ENCODE assay signal across 8 cellular contexts in the genomic region with DNA sequence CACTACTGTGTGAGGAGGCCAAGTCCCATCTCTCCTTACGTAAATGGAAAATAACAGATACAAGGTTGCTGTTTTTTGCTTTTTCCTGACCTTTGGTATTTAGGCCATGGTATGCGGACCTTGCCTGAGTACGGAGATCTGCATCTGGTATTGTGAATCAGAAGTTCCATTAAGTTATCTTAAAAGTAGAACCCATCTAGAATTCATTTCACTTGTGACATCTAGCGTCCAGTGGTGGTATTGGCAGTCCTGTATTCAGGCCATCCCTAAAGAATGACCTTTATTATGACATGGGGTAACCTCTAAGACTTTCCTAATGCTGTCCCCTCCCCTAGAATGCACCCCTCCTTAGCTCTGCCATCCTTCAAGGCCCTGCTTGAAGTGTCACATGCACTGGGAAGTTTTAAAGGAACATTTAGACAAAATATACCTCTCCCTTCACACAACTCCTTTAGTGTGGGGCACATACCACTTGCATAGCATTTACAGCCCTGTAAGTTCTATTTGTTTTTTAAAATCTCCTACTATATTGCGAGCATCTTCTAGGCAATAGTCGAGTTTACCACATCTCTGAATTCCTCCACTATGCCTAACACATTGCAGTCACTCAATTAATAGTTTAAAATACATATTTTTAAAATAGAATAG. TPM values are rescaled to one million over a fixed set of nuclear protein-coding genes. Genes with fewer than 3 reads are reported as not detected.
A peak's percentile ranks its signal among the peaks of the same experiment; 100 is the strongest.
DNase-seq lines count a peak whose midpoint lies in the region; ATAC-seq and TF ChIP-seq lines count a peak whose summit lies in the region.

No MANE protein-coding gene starts in this region.

- no peak overlapping the region for H3K4me3 ChIP-seq in BE2C (ENCODE audit: low read depth, low read length)
- H3K4me3 ChIP-seq in Panc1 (ENCODE audit: low read depth in 2 of 2, low read length in 2 of 2): no peak overlapping the region

- CTCF ChIA-PET in Panc1 (lab: Charles Lee): interaction anchor here (1.4 kb wide), 2 partner anchors 589 to 594 kb away, joined by 4 to 7 read pairs; no protein-coding TSS in a partner anchor

- peaks cover 36% of the 10 kb centered on the region for H3K4me1 Mint-ChIP-seq in activated T-cell treated with anti-CD3 and anti-CD28 coated beads, Interleukin-2, amount 50 U/mL, for 4 hours (ENCODE audit: low read depth)
- H3K4me1 Mint-ChIP-seq in osteocyte (ENCODE audit: unreplicated experiment) (peaks cover 30% of the 10 kb centered on the region), type B pancreatic cell (ENCODE audit: unreplicated experiment) (peaks cover 27% of the 10 kb centered on the region)

- H3K4me3 Mint-ChIP-seq in activated T-cell treated with anti-CD3 and anti-CD28 coated beads, Interleukin-2, amount 50 U/mL, for 4 hours: no peak overlapping the region
- H3K4me3 Mint-ChIP-seq in osteocyte (ENCODE audit: unreplicated experiment) (no peak overlapping the region), type B pancreatic cell (peak overlapping the region; percentile 77)

- TF ChIP-seq CTCF in BE2C (IDR thresholded peaks at IDR 0.05; ENCODE audit: low read depth, low read length) (peak; percentile 91), Panc1 (IDR thresholded peaks at IDR 0.05) (peak; percentile 88), osteocyte (IDR thresholded peaks at IDR 0.05) (peak; percentile 79), type B pancreatic cell (conservative IDR thresholded peaks at IDR 0.05) (peak; percentile 87)

- intact Hi-C loops in Panc1 (cut with micrococcal nuclease; ENCODE audit: unreplicated experiment): loop anchor here (1.0 to 2.0 kb wide), 2 partner anchors 594 to 903 kb away; no protein-coding TSS in a partner anchor

- DNase-seq in BE2C: peak; percentile 74
- DNase-seq in Panc1 (ENCODE audit: low read depth, low spot score): peak; percentile 60
- peak; percentile 50 for DNase-seq in activated T-cell treated with anti-CD3 and anti-CD28 coated beads, Interleukin-2, amount 50 U/mL, for 4 hours
- DNase-seq in fibroblast of the conjunctiva (ENCODE audit: low read depth): peak; percentile 68
- DNase-seq in osteocyte (ENCODE audit: extremely low spot score, unreplicated experiment): no peak
- no peak for DNase-seq in type B pancreatic cell (ENCODE audit: extremely low spot score, unreplicated experiment)

- POLR2A ChIA-PET in Panc1 (lab: Charles Lee): no interaction called here

- BruUV-seq in Panc1 (replicated peaks; lab: Mats Ljungman, UMichigan): no TSS peak

- H3K27me3 ChIP-seq in BE2C: no peaks in the 10 kb centered on the region
- H3K27me3 ChIP-seq in Panc1 (ENCODE audit: control insufficient read depth, insufficient read depth, low read length): no peaks in the 10 kb centered on the region

- H3K36me3 ChIP-seq in BE2C: no peaks in the 10 kb centered on the region
- peaks cover 3% of the 10 kb centered on the region; the same call in 1 of the 2 replicates for H3K36me3 ChIP-seq in Panc1 (ENCODE audit: control insufficient read depth, insufficient read depth, low read length)

- ATAC-seq in GM18867 (IDR thresholded peaks at IDR 0.05; ENCODE audit: unreplicated experiment): peak; percentile 43
- ATAC-seq in HG03342 (IDR thresholded peaks at IDR 0.05; ENCODE audit: unreplicated experiment): peak; percentile 39
- peak; percentile 62 for ATAC-seq in Panc1
- ATAC-seq in activated T-cell treated with anti-CD3 and anti-CD28 coated beads, Interleukin-2, amount 50 U/mL, for 4 hours: peak in 1 of 2 donors; percentile 22

- H3K36me3 Mint-ChIP-seq in activated T-cell treated with anti-CD3 and anti-CD28 coated beads, Interleukin-2, amount 50 U/mL, for 4 hours (ENCODE audit: insufficient read depth): no peaks in the 10 kb centered on the region
- H3K36me3 Mint-ChIP-seq in osteocyte (ENCODE audit: unreplicated experiment): no peaks in the 10 kb centered on the region
- peaks cover 6% of the 10 kb centered on the region for H3K36me3 Mint-ChIP-seq in type B pancreatic cell

- in situ Hi-C loops in Panc1 (cut with HindIII; ENCODE audit: low pct_unique_long_range_greater_than_20kb, low sequenced_read_pairs): no loop called here

- H3K9me3 Mint-ChIP-seq in activated T-cell treated with anti-CD3 and anti-CD28 coated beads, Interleukin-2, amount 50 U/mL, for 4 hours: no peaks in the 10 kb centered on the region
- no peaks in the 10 kb centered on the region for H3K9me3 Mint-ChIP-seq in osteocyte (ENCODE audit: unreplicated experiment)
- no peaks in the 10 kb centered on the region for H3K9me3 Mint-ChIP-seq in type B pancreatic cell

- peak overlapping the region; percentile 46 for H3K27ac ChIP-seq in Panc1 (ENCODE audit: low read length)

- H3K27me3 Mint-ChIP-seq in activated T-cell treated with anti-CD3 and anti-CD28 coated beads, Interleukin-2, amount 50 U/mL, for 4 hours (ENCODE audit: low read depth): peaks cover 4% of the 10 kb centered on the region
- H3K27me3 Mint-ChIP-seq in osteocyte (ENCODE audit: unreplicated experiment) (no peaks in the 10 kb centered on the region), type B pancreatic cell (peaks cover 16% of the 10 kb centered on the region)

- H3K4me1 ChIP-seq in BE2C: peaks cover 6% of the 10 kb centered on the region
- H3K4me1 ChIP-seq in Panc1 (ENCODE audit: control insufficient read depth, insufficient read depth, low read length): peaks cover 29% of the 10 kb centered on the region

- H3K9me3 ChIP-seq in BE2C: no peaks in the 10 kb centered on the region
- H3K9me3 ChIP-seq in Panc1 (ENCODE audit: control insufficient read depth, insufficient read depth, low read depth, low read length): no peaks in the 10 kb centered on the region

- H3K27ac Mint-ChIP-seq in osteocyte (ENCODE audit: unreplicated experiment): no peak overlapping the region
- H3K27ac Mint-ChIP-seq in type B pancreatic cell: no peak overlapping the region

RNA-seq across cellular contexts. Expression of gene SPDL1, which starts 1.9 kb away (rescaled TPM):
- 10.4 TPM for polyA plus RNA-seq in BE2C (2012; ENCODE audit: insufficient read depth, insufficient read length, low read depth)
- total RNA-seq in Panc1 (2021; ENCODE audit: unreplicated experiment) (72.6 TPM), osteocyte (40.4 and 40.5 TPM in 2 replicates), type B pancreatic cell (ENCODE audit: low replicate concordance) (17.2 and 37.7 TPM in 2 replicates)
- 27.6 TPM for polyA plus RNA-seq in Panc1 (2012; ENCODE audit: insufficient read length)
- 10 to 100 TPM; 19.1 to 22.3 (median 21.3) TPM for total RNA-seq in activated T-cell treated with anti-CD3 and anti-CD28 coated beads, Interleukin-2, amount 50 U/mL, for 4 hours

RNA-seq across cellular contexts. Expression of gene DOCK2, which starts 55.4 kb away (rescaled TPM):
- 0.28 TPM for polyA plus RNA-seq in BE2C (2012; ENCODE audit: insufficient read depth, insufficient read length, low read depth)
- total RNA-seq in Panc1 (2021; ENCODE audit: unreplicated experiment) (1.4 TPM), osteocyte (11.6 and 12.4 TPM in 2 replicates), type B pancreatic cell (ENCODE audit: low replicate concordance) (0.21 and 0.82 TPM in 2 replicates)
- 0.25 TPM for polyA plus RNA-seq in Panc1 (2012; ENCODE audit: insufficient read length)
- 100 to 1,000 TPM; 128 to 134 (median 132) TPM for total RNA-seq in activated T-cell treated with anti-CD3 and anti-CD28 coated beads, Interleukin-2, amount 50 U/mL, for 4 hours

Comparison
In these comparisons a context has a peak if more than half of its experiments do, and no peak if none do; other contexts are left out.
1. DNase-seq: peak in BE2C (single experiment), Panc1 (single experiment), activated T-cell treated with anti-CD3 and anti-CD28 coated beads, Interleukin-2, amount 50 U/mL, for 4 hours (single experiment) and fibroblast of the conjunctiva (single experiment); none in osteocyte (single experiment) and type B pancreatic cell (single experiment).
2. Peak in every context shown above with its lines, with median percentiles within 50 percentile points of each other: CTCF ChIP-seq.